ENCODE assay signal across 8 cellular contexts in genomic region chr7:128581100-128581499, GRCh38.
A peak's percentile ranks its signal among the peaks of the same experiment; 100 is the strongest.
DNase-seq lines count a peak whose midpoint lies in the region; ATAC-seq and TF ChIP-seq lines count a peak whose summit lies in the region.
"Not testable (repeated sequence)": the region's sequence is repeated elsewhere in the genome, so short reads cannot be mapped to it uniquely, and the experiment has no call there.

No MANE protein-coding gene starts in this region.

- H3K4me2 ChIP-seq in mammary epithelial cell (ENCODE audit: insufficient read depth, low read depth, low read length), result not testable (repeated sequence)

- H2AFZ ChIP-seq in mammary epithelial cell (ENCODE audit: low read depth, low read length), result not testable (repeated sequence)

- ATAC-seq in RWPE2 (ENCODE audit: low read depth), result peak; percentile 80; the same call in 2 of the 3 replicates
- ATAC-seq in psoas muscle, result peak in 3 of 4 donors; percentile 51 to 66 (median 66)

- H3K4me3 ChIP-seq in AG09309 (ENCODE audit: control insufficient read depth, low read depth, low read length); RWPE2 (ENCODE audit: severe bottlenecking); mammary epithelial cell (replicated peaks in 1 of 3; ENCODE audit: insufficient read depth in 1 of 3, low read depth in 2 of 3, low read length in 3 of 3); psoas muscle: not testable (repeated sequence)

- not testable (repeated sequence) for BruUV-seq in mammary epithelial cell (replicated peaks; lab: Mats Ljungman, UMichigan)

- not testable (repeated sequence) for H3K9ac ChIP-seq in mammary epithelial cell (ENCODE audit: insufficient read depth, low read length)

- not testable (repeated sequence) for H4K20me1 ChIP-seq in mammary epithelial cell (ENCODE audit: insufficient read depth, low read length)

- intact Hi-C loops in mammary epithelial cell (cut with micrococcal nuclease); psoas muscle (cut with DNase I): not testable (repeated sequence)

- H3K27me3 ChIP-seq in RWPE2 (ENCODE audit: insufficient read depth, poor library complexity, severe bottlenecking); mammary epithelial cell (ENCODE audit: insufficient read depth, low read length); psoas muscle (ENCODE audit: insufficient read depth in 3 of 3, low read length in 2 of 3): not testable (repeated sequence)

- H3K79me2 ChIP-seq in mammary epithelial cell (ENCODE audit: insufficient read depth, low read length), result not testable (repeated sequence)

- H3K36me3 ChIP-seq in RWPE2 (ENCODE audit: low read depth); mammary epithelial cell (ENCODE audit: insufficient read depth, low read length): not testable (repeated sequence)
- peaks cover 0 to 40% of the 10 kb centered on the region in 2 donors for H3K36me3 ChIP-seq in psoas muscle (ENCODE audit: insufficient read depth in 1 of 2, low read depth in 1 of 2)

- not testable (repeated sequence) for H3K27ac ChIP-seq in RWPE2 (ENCODE audit: poor library complexity, severe bottlenecking); mammary epithelial cell (ENCODE audit: insufficient read depth, low read depth, low read length); psoas muscle

- in situ Hi-C loops in mammary epithelial cell (cut with MboI; ENCODE audit: low sequenced_read_pairs in 2 of 2), result not testable (repeated sequence)

- not testable (repeated sequence) for H3K9me3 ChIP-seq in RWPE2 (ENCODE audit: severe bottlenecking); mammary epithelial cell (replicated peaks; ENCODE audit: insufficient read depth, low read length); psoas muscle

- DNase-seq in AG09309 (ENCODE audit: low read depth) (peak; percentile 4), GM04504 (ENCODE audit: low read depth) (peak; percentile 22), M059J (ENCODE audit: low read depth) (peak; percentile 57), mammary epithelial cell (peak; percentile 56), fibroblast of gingiva (ENCODE audit: low read depth) (peak; percentile 68), iris pigment epithelial cell (ENCODE audit: low read depth) (peak; percentile 81)
- DNase-seq in RWPE2 (ENCODE audit: low spot score); psoas muscle: not testable (repeated sequence)

- not testable (repeated sequence) for TF ChIP-seq CTCF in AG09309 (IDR thresholded peaks at IDR 0.05; ENCODE audit: control insufficient read depth, insufficient read depth, low read depth, low read length, missing control alignments); RWPE2 (IDR thresholded peaks at IDR 0.05; ENCODE audit: poor library complexity, severe bottlenecking); mammary epithelial cell (conservative IDR thresholded peaks at IDR 0.05 in 1 of 2, IDR thresholded peaks at IDR 0.05 in 1 of 2; ENCODE audit: extremely low read depth in 1 of 2, insufficient read depth in 1 of 2, low read depth in 1 of 2, low read length in 2 of 2); psoas muscle (IDR thresholded peaks at IDR 0.05)

- H3K4me1 ChIP-seq in RWPE2 (ENCODE audit: insufficient read depth, poor library complexity, severe bottlenecking); mammary epithelial cell (ENCODE audit: insufficient read depth, low read length); psoas muscle: not testable (repeated sequence)

- CTCF ChIA-PET in mammary epithelial cell (lab: Charles Lee; ENCODE audit: low non-redundant PET), result not testable (repeated sequence)

- 52% methylated on average over 5 of the region's 5 CpGs for WGBS in mammary epithelial cell (ENCODE audit: low coverage, missing lambda C conversion rate)
- 89 to 93% (median 92%) methylated on average over 5 of the region's 5 CpGs for WGBS in psoas muscle, 3 donors

- dilution Hi-C loops in mammary epithelial cell (cut with HindIII; ENCODE audit: low sequenced_read_pairs), result not testable (repeated sequence)
